1 cellular context compared by ENCODE assay signal in genomic region chr19:44498988-44499387, GRCh38.
TF ChIP-seq lines count a peak whose summit lies in the region.

No MANE protein-coding gene starts in this region.

TF ChIP-seq in H1, 55 proteins besides CTCF, POLR2A, EP300 and RAD21:
- TF ChIP-seq BCL11A (IDR thresholded peaks at IDR 0.05; ENCODE audit: low read depth in 2 of 2, low read length in 2 of 2) (no peak), SIN3A (conservative IDR thresholded peaks at IDR 0.05 in 1 of 2, IDR thresholded peaks at IDR 0.05 in 1 of 2; ENCODE audit: low read depth in 1 of 2, low read length in 2 of 2) (no peak)
